In the genomic region with DNA sequence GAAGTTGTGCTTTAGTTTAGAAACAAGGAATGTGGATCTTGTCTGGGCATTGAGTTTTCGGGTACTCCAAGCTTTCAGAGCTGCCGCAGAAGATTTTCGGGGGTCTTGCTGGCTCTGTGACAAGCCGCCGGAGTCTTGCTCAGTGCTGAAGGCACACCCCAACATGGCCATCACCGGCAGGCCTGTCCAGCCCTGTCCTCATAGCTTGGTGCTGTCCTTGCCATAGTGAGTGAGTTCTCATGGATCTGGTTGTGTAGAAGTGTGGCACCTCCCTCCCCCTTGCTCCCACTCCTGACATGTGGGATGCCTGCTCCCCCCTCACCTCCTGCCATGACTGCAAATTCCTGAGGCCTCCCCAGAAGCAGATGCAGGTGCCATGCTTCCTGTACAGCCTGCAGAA, we compare ENCODE assay signal across 29 cellular contexts.
"Had no signal": no experiment of that assay in that cellular context is flagged by ENCODE, and none has a peak within 500 bp of the region (broad histone marks: within the 10 kb centered on the region; RNA-seq: fewer than 3 reads in every experiment).

No MANE protein-coding gene starts in this region.

- H3K4me3 ChIP-seq: gastrocnemius medialis, right lobe of liver, vagina had no signal

- H3K36me3 ChIP-seq: gastrocnemius medialis, neutrophil, right lobe of liver, vagina had no signal

- H3K27ac ChIP-seq: gastrocnemius medialis, neutrophil, right lobe of liver, vagina had no signal

- H3K9me3 Mint-ChIP-seq: activated CD8-positive, alpha-beta T cell treated with anti-CD3 and anti-CD28 coated beads for 36 hours; activated T-cell treated with anti-CD3 and anti-CD28 coated beads, Interleukin-2, amount 50 U/mL, for 4 hours; activated T-helper 2 cell treated with anti-CD3 and anti-CD28 coated beads, Interferon-gamma antibody, Interleukin-2, Interleukin-4, amounts not matched to agents 10 μg/mL and 5 μg/mL and 100 μg/mL, durations not matched to agents 14 hours and 24 hours and 36 hours; natural killer cell; stimulated activated memory B cell treated with anti-CD40 and anti-IgM and Interleukin-4, amounts not matched to agents 10 μg/mL and 1 μg/mL and 100 μg/mL, for 72 hours; stimulated activated naive CD8-positive, alpha-beta T cell treated with anti-CD3 and anti-CD28 coated beads, Interleukin-15, amount 100 ng/mL, for 72 hours; T-helper 1 cell treated with Interleukin-12 subunit alpha and Interleukin-12 subunit beta and Interleukin-4 antibody, amounts not matched to agents 30 μg/mL and 1 μg/mL, for 36 hours had no signal

- H3K4me1 ChIP-seq: right lobe of liver had no signal

- DNase-seq: activated CD4-positive, alpha-beta T cell treated with anti-CD3 and anti-CD28 coated beads, Interleukin-2, amount 50 U/mL, for 1 hour; activated CD4-positive, CD25-positive, alpha-beta regulatory T cell treated with anti-CD3 and anti-CD28 coated beads, Interleukin-2, amount 50 U/mL, for 72 hours; activated CD8-positive, alpha-beta T cell treated with anti-CD3 and anti-CD28 coated beads for 36 hours; activated naive CD4-positive, alpha-beta T cell; activated T-cell treated with anti-CD3 and anti-CD28 coated beads, Interleukin-2, amount 50 U/mL, for 4 hours; anterior cingulate cortex; cerebellar nuclear complex; cortex of kidney; gastrocnemius medialis; glutamatergic neuron; left cardiac atrium; natural killer cell; right lobe of liver; SK-N-SH; small intestine; stimulated activated CD4-positive, alpha-beta T cell treated with anti-CD3 and anti-CD28 coated beads, Interleukin-1b, Interleukin-23, amount 100 ng/mL, for 48 hours; stimulated activated CD4-positive, alpha-beta T cell treated with anti-CD3 and anti-CD28 coated beads, Interleukin-4, amount 100 ng/mL, for 4 hours; stimulated activated CD8-positive, alpha-beta memory T cell treated with anti-CD3 and anti-CD28 coated beads, Interleukin-4, amount 100 ng/mL, for 48 hours; stimulated activated naive CD8-positive, alpha-beta T cell treated with anti-CD3 and anti-CD28 coated beads, Interleukin-15, amount 100 ng/mL, for 72 hours; substantia nigra; SW 1271 had no signal

- H3K27ac Mint-ChIP-seq: activated CD8-positive, alpha-beta T cell treated with anti-CD3 and anti-CD28 coated beads for 36 hours; activated naive CD8-positive, alpha-beta T cell; activated T-helper 2 cell treated with anti-CD3 and anti-CD28 coated beads, Interferon-gamma antibody, Interleukin-2, Interleukin-4, amounts not matched to agents 10 μg/mL and 5 μg/mL and 100 μg/mL, durations not matched to agents 14 hours and 24 hours and 36 hours; memory B cell; natural killer cell; stimulated activated memory B cell treated with anti-CD40 and anti-IgM and Interleukin-4, amounts not matched to agents 10 μg/mL and 1 μg/mL and 100 μg/mL, for 72 hours; stimulated activated naive CD8-positive, alpha-beta T cell treated with anti-CD3 and anti-CD28 coated beads, Interleukin-15, amount 100 ng/mL, for 72 hours; T-helper 1 cell treated with Interleukin-12 subunit alpha and Interleukin-12 subunit beta and Interleukin-4 antibody, amounts not matched to agents 30 μg/mL and 1 μg/mL, for 36 hours; type B pancreatic cell had no signal

- H3K4me1 Mint-ChIP-seq: natural killer cell had no signal

- H3K9me3 ChIP-seq: gastrocnemius medialis, neutrophil, right lobe of liver, SK-N-SH, vagina had no signal

- H3K4me2 ChIP-seq: SK-N-SH had no signal

- H3K36me3 Mint-ChIP-seq: activated naive CD8-positive, alpha-beta T cell; memory B cell; natural killer cell; stimulated activated memory B cell treated with anti-CD40 and anti-IgM and Interleukin-4, amounts not matched to agents 10 μg/mL and 1 μg/mL and 100 μg/mL, for 72 hours; type B pancreatic cell had no signal

- ATAC-seq: activated CD8-positive, alpha-beta T cell treated with anti-CD3 and anti-CD28 coated beads for 36 hours; activated T-cell treated with anti-CD3 and anti-CD28 coated beads, Interleukin-2, amount 50 U/mL, for 4 hours; gastrocnemius medialis; left cardiac atrium; natural killer cell; right lobe of liver; stimulated activated memory B cell treated with anti-CD40 and anti-IgM and Interleukin-4, amounts not matched to agents 10 μg/mL and 1 μg/mL and 100 μg/mL, for 72 hours; stimulated activated naive CD8-positive, alpha-beta T cell treated with anti-CD3 and anti-CD28 coated beads, Interleukin-15, amount 100 ng/mL, for 72 hours had no signal

- H3K27me3 ChIP-seq: right lobe of liver, vagina had no signal

- H3K27me3 Mint-ChIP-seq: activated naive CD8-positive, alpha-beta T cell had no signal

- H3K9me2 ChIP-seq: SK-N-SH had no signal

- H3K4me3 Mint-ChIP-seq: activated CD8-positive, alpha-beta T cell treated with anti-CD3 and anti-CD28 coated beads for 36 hours; activated naive CD8-positive, alpha-beta T cell; activated T-cell treated with anti-CD3 and anti-CD28 coated beads, Interleukin-2, amount 50 U/mL, for 4 hours; memory B cell; natural killer cell; stimulated activated memory B cell treated with anti-CD40 and anti-IgM and Interleukin-4, amounts not matched to agents 10 μg/mL and 1 μg/mL and 100 μg/mL, for 72 hours; stimulated activated naive CD8-positive, alpha-beta T cell treated with anti-CD3 and anti-CD28 coated beads, Interleukin-15, amount 100 ng/mL, for 72 hours; T-helper 1 cell treated with Interleukin-12 subunit alpha and Interleukin-12 subunit beta and Interleukin-4 antibody, amounts not matched to agents 30 μg/mL and 1 μg/mL, for 36 hours; type B pancreatic cell had no signal
